ENCODE assay signal across 8 cellular contexts in genomic region chr11:63567044-63567840, GRCh38. TPM values are rescaled to one million over a fixed set of nuclear protein-coding genes. Genes with fewer than 3 reads are reported as not detected.
DNase-seq lines count a peak whose midpoint lies in the region; ATAC-seq and TF ChIP-seq lines count a peak whose summit lies in the region.

No MANE protein-coding gene starts in this region.

- no peaks in the 10 kb centered on the region for H3K9me2 ChIP-seq in Karpas-422 (replicated peaks; ENCODE audit: insufficient read depth, low read length)

- no peaks in the 10 kb centered on the region for H3K27me3 ChIP-seq in brain microvascular endothelial cell (replicated peaks)
- H3K27me3 ChIP-seq in liver (ENCODE audit: control insufficient read depth in 4 of 4, insufficient read depth in 4 of 4, low read length in 3 of 4) = no peaks in the 10 kb centered on the region
- H3K27me3 ChIP-seq in Karpas-422 (ENCODE audit: low read length) = no peaks in the 10 kb centered on the region

- WGBS in liver = 27% methylated on average over 5 of the region's 5 CpGs

- no peak for TF ChIP-seq CTCF in brain microvascular endothelial cell (IDR thresholded peaks at IDR 0.05; ENCODE audit: low read depth, low read length, missing control alignments)
- no peak for TF ChIP-seq CTCF in liver (IDR thresholded peaks at IDR 0.05; ENCODE audit: low read depth, low read length, missing input control)

- H3K4me3 ChIP-seq in brain microvascular endothelial cell (ENCODE audit: low read depth, low read length) (no peak overlapping the region), liver (ENCODE audit: low read depth in 1 of 3, low read length in 3 of 3) (no peak overlapping the region), Karpas-422 (ENCODE audit: low read length) (no peak overlapping the region)

- no peak overlapping the region for H2AFZ ChIP-seq in Karpas-422 (ENCODE audit: low read length)

- H3K36me3 ChIP-seq in brain microvascular endothelial cell (replicated peaks) (no peaks in the 10 kb centered on the region), liver (ENCODE audit: control insufficient read depth in 4 of 4, insufficient read depth in 3 of 4, low read depth in 1 of 4, low read length in 3 of 4) (no peaks in the 10 kb centered on the region), Karpas-422 (ENCODE audit: insufficient read depth, low read length) (no peaks in the 10 kb centered on the region)

- H3K27ac Mint-ChIP-seq in stimulated activated naive CD8-positive, alpha-beta T cell treated with anti-CD3 and anti-CD28 coated beads, Interleukin-15, Interleukin-2, amounts not matched to agents 100 ng/mL and 50 ng/mL, for 24 hours = peak overlapping the region; percentile 92

- no peaks in the 10 kb centered on the region for H3K36me3 Mint-ChIP-seq in stimulated activated naive CD8-positive, alpha-beta T cell treated with anti-CD3 and anti-CD28 coated beads, Interleukin-15, Interleukin-2, amounts not matched to agents 100 ng/mL and 50 ng/mL, for 24 hours (ENCODE audit: low read depth)

- peak overlapping the region; percentile 44 for H3K4me3 Mint-ChIP-seq in stimulated activated naive CD8-positive, alpha-beta T cell treated with anti-CD3 and anti-CD28 coated beads, Interleukin-15, Interleukin-2, amounts not matched to agents 100 ng/mL and 50 ng/mL, for 24 hours

- H3K9ac ChIP-seq in liver (ENCODE audit: low read depth in 1 of 2, low read length in 2 of 2) (no peak overlapping the region), Karpas-422 (ENCODE audit: low read length) (no peak overlapping the region)

- TF ChIP-seq RAD21 in liver (IDR thresholded peaks at IDR 0.05) = peak in 1 of 2 donors; percentile 8

- H3K27ac ChIP-seq in brain microvascular endothelial cell = peak overlapping the region; percentile 69
- H3K27ac ChIP-seq in liver (ENCODE audit: low read depth in 1 of 2, low read length in 2 of 2) = no peak overlapping the region
- no peak overlapping the region for H3K27ac ChIP-seq in Karpas-422 (ENCODE audit: low read length)

- H3K27me3 Mint-ChIP-seq in stimulated activated naive CD8-positive, alpha-beta T cell treated with anti-CD3 and anti-CD28 coated beads, Interleukin-15, Interleukin-2, amounts not matched to agents 100 ng/mL and 50 ng/mL, for 24 hours = no peaks in the 10 kb centered on the region

- H3K4me1 ChIP-seq in liver (ENCODE audit: control insufficient read depth in 4 of 4, insufficient read depth in 4 of 4, low read length in 3 of 4) = peaks cover 3 to 15% (median 5%) of the 10 kb centered on the region in 4 donors
- no peaks in the 10 kb centered on the region for H3K4me1 ChIP-seq in Karpas-422 (ENCODE audit: low read length)

- H3K79me2 ChIP-seq in Karpas-422 (ENCODE audit: low read length) = no peaks in the 10 kb centered on the region

- in situ Hi-C loops in brain microvascular endothelial cell (cut with HindIII; ENCODE audit: low pct_ligation_motif_present, low sequenced_read_pairs) = no loop called here

- peaks cover 52% of the 10 kb centered on the region for H3K4me1 Mint-ChIP-seq in stimulated activated naive CD8-positive, alpha-beta T cell treated with anti-CD3 and anti-CD28 coated beads, Interleukin-15, Interleukin-2, amounts not matched to agents 100 ng/mL and 50 ng/mL, for 24 hours (ENCODE audit: low read depth)

- no peaks in the 10 kb centered on the region for H3K9me3 Mint-ChIP-seq in stimulated activated naive CD8-positive, alpha-beta T cell treated with anti-CD3 and anti-CD28 coated beads, Interleukin-15, Interleukin-2, amounts not matched to agents 100 ng/mL and 50 ng/mL, for 24 hours

- H3K9me3 ChIP-seq in liver (ENCODE audit: control insufficient read depth in 4 of 4, low read length in 3 of 4) (no peaks in the 10 kb centered on the region), Karpas-422 (ENCODE audit: low read length) (no peaks in the 10 kb centered on the region)

- H4K20me1 ChIP-seq in Karpas-422 (ENCODE audit: insufficient read depth, low read depth, low read length) = no peaks in the 10 kb centered on the region

- no peak overlapping the region for H3K4me2 ChIP-seq in Karpas-422 (ENCODE audit: low read depth, low read length, poor library complexity, severe bottlenecking)

- peak; percentile 69 for ATAC-seq in GM21381 (IDR thresholded peaks at IDR 0.05; ENCODE audit: unreplicated experiment)

- DNase-seq in DMS 273 treated with DMSO at 0.1 percent for 48 hours (lab: John Stamatoyannopoulos, UW) = peak; percentile 34
- peak; percentile 61 for DNase-seq in HK-2 (ENCODE audit: unreplicated experiment)
- DNase-seq in T follicular helper cell (ENCODE audit: low read depth) = peak; percentile 71
- peak; percentile 86 for DNase-seq in brain microvascular endothelial cell
- DNase-seq in Karpas-422 = no peak

TF ChIP-seq in liver, 16 proteins besides CTCF, POLR2A, EP300 and RAD21:
- TF ChIP-seq JUND (IDR thresholded peaks at IDR 0.05) (peak in 1 of 2 donors; percentile 45), SP1 (IDR thresholded peaks at IDR 0.05) (peak; percentile 52), REST (IDR thresholded peaks at IDR 0.05) (no peak), EGR1 (IDR thresholded peaks at IDR 0.05; ENCODE audit: low read depth in 2 of 2) (no peak), YY1 (IDR thresholded peaks at IDR 0.05) (no peak), FOXA1 (IDR thresholded peaks at IDR 0.05) (no peak), FOXA2 (IDR thresholded peaks at IDR 0.05) (no peak), TAF1 (conservative IDR thresholded peaks at IDR 0.05) (no peak), MAX (IDR thresholded peaks at IDR 0.05) (no peak), HNF4A (conservative IDR thresholded peaks at IDR 0.05) (peak in 1 of 2 donors; percentile 33), ATF3 (IDR thresholded peaks at IDR 0.05) (no peak), ZBTB33 (IDR thresholded peaks at IDR 0.05) (no peak), GABPA (IDR thresholded peaks at IDR 0.05 in 1 of 2, conservative IDR thresholded peaks at IDR 0.05 in 1 of 2) (no peak), HNF4G (IDR thresholded peaks at IDR 0.05) (no peak), NR2F2 (IDR thresholded peaks at IDR 0.05) (no peak), RXRA (IDR thresholded peaks at IDR 0.05) (peak; percentile 66 to 75)

RNA-seq across cellular contexts. Expression of gene PLAAT2, which starts 4.1 kb away (rescaled TPM):
- not detected for total RNA-seq in liver
- polyA plus RNA-seq in liver = under 1 TPM; 0.32 to 0.44 TPM
- not detected in 2 replicates for total RNA-seq in Karpas-422 (2014; rRNA removed; shearing (Covaris generic); ENCODE audit: low replicate concordance)

RNA-seq across cellular contexts. Expression of gene PLAAT4, which starts 30.6 kb away (rescaled TPM):
- 10 to 100 TPM in 1 of 2 donors, 1 to 10 TPM in 1; 4.4 to 23.8 TPM for total RNA-seq in liver
- 10 to 100 TPM; 65.9 to 86.4 TPM for polyA plus RNA-seq in liver
- not detected in 2 replicates for total RNA-seq in Karpas-422 (2014; rRNA removed; shearing (Covaris generic); ENCODE audit: low replicate concordance)

RNA-seq across cellular contexts. Expression of gene PLAAT3, which starts 47.0 kb away (rescaled TPM):
- 10 to 100 TPM; 13.4 to 18.9 TPM for total RNA-seq in liver
- polyA plus RNA-seq in liver = 10 to 100 TPM; 89.6 to 90.1 TPM
- total RNA-seq in Karpas-422 (2014; rRNA removed; shearing (Covaris generic); ENCODE audit: low replicate concordance) = 0.48 TPM in 1 of 2 replicates, not detected in the other
